ENCODE assay signal across 8 cellular contexts in the genomic region with DNA sequence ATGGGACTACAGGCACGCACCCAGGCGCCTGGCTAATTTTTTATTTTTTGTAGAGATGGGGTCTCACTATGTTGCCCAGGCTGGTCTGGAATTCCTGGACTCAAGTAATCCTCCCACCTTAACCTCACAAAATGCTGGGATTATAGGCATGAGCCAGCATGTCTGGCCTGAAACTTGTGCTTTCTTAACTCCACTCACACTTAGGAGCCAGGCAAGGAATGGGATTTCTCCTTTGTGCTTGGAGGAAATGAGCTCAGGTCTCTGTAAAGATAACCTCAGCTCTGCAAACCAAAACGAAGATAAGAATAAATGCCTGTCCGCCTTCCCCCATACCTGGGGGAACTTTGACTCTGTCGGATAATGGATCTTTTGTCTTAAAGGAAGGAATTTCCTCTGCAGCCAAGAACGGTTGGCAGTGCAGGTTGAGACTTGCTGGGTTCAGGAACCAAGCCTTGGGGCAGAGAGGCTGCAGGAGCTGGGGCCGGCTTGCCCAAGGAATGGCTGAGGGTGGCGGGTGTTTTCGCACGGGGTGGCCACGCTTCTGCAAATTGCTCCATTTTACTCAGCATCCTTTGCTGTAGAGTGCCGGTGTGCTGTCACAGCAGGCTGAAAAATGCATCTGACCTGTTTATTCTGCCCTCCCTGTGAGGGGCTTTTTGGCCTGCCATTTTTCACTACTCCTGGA.
DNase-seq lines count a peak whose midpoint lies in the region; ATAC-seq, FAIRE-seq and TF ChIP-seq lines count a peak whose summit lies in the region.

No MANE protein-coding gene starts in this region.

- no peak for TF ChIP-seq POLR2A in spleen (IDR thresholded peaks at IDR 0.05)

- H3K4me1 ChIP-seq in BLaER1 treated with 17β-estradiol and CSF1 and Interleukin-3, amounts not matched to agents 10 nM and 100 nM, result peaks cover 37 to 69% (median 48%) of the 10 kb centered on the region in 10 experiments
- peaks cover 2 to 3% of the 10 kb centered on the region in 2 donors for H3K4me1 ChIP-seq in small intestine (ENCODE audit: control insufficient read depth in 2 of 2, insufficient read depth in 1 of 2, low read depth in 1 of 2, low read length in 1 of 2)
- H3K4me1 ChIP-seq in spleen, result peaks cover 0 to 15% (median 2%) of the 10 kb centered on the region in 6 donors

- FAIRE-seq in small intestine (lab: Jason Lieb, UNC), result no peak

- ATAC-seq in GM19463 (IDR thresholded peaks at IDR 0.05; ENCODE audit: unreplicated experiment), result peak; percentile 60
- peak; percentile 66 for ATAC-seq in HG03442 (IDR thresholded peaks at IDR 0.05; ENCODE audit: unreplicated experiment)

- DNase-seq in ecto neural progenitor cell (ENCODE audit: low spot score) (peak; percentile 53), small intestine (peak; percentile 49), D341Med (ENCODE audit: low spot score) (no peak), spleen (no peak), cortex of kidney (lab: John Stamatoyannopoulos, UW) (no peak)

- H4K20me1 ChIP-seq in BLaER1 treated with 17β-estradiol and CSF1 and Interleukin-3, amounts not matched to agents 10 nM and 100 nM, result no peaks in the 10 kb centered on the region

- H3K9me3 ChIP-seq in BLaER1 treated with 17β-estradiol and CSF1 and Interleukin-3, amounts not matched to agents 10 nM and 100 nM (replicated peaks in 1 of 11), result peaks cover 0 to 3% (median 0%) of the 10 kb centered on the region in 11 experiments; a peak in 4 of 22 replicates
- H3K9me3 ChIP-seq in small intestine (ENCODE audit: control insufficient read depth, low read depth) (no peaks in the 10 kb centered on the region), spleen (no peaks in the 10 kb centered on the region)

- H3K9ac ChIP-seq in BLaER1 treated with 17β-estradiol and CSF1 and Interleukin-3, amounts not matched to agents 10 nM and 100 nM, result peak overlapping the region; percentile 43 to 77 (median 70); a peak in 21 of 22 replicates

- intact Hi-C loops in spleen (cut with DNase I; ENCODE audit: low total_unique reads), result no loop called here

- H3K27ac ChIP-seq in BLaER1 treated with 17β-estradiol and CSF1 and Interleukin-3, amounts not matched to agents 10 nM and 100 nM, result peak overlapping the region; percentile 71 to 93 (median 85)
- H3K27ac ChIP-seq in small intestine (ENCODE audit: low read depth in 1 of 2, low read length in 1 of 2) (peak overlapping the region; percentile 30 to 89), spleen (peak overlapping the region in 1 of 8 donors; percentile 48)

- TF ChIP-seq CTCF in spleen (IDR thresholded peaks at IDR 0.05 in 8 of 11, conservative IDR thresholded peaks at IDR 0.05 in 3 of 11), result no peak

- no peaks in the 10 kb centered on the region for H3K36me3 ChIP-seq in BLaER1 treated with 17β-estradiol and CSF1 and Interleukin-3, amounts not matched to agents 10 nM and 100 nM
- H3K36me3 ChIP-seq in small intestine (ENCODE audit: control insufficient read depth in 2 of 2, insufficient read depth in 2 of 2, low read length in 2 of 2), result no peaks in the 10 kb centered on the region
- no peaks in the 10 kb centered on the region for H3K36me3 ChIP-seq in spleen

- 13 to 43% (median 28%) methylated on average over 12 of the region's 12 CpGs for WGBS in small intestine, 3 donors
- WGBS in spleen, 5 donors, result 56 to 63% (median 59%) methylated on average over 12 of the region's 12 CpGs

- H3K4me3 ChIP-seq in BLaER1 treated with 17β-estradiol and CSF1 and Interleukin-3, amounts not matched to agents 10 nM and 100 nM, result no peak overlapping the region
- no peak overlapping the region for H3K4me3 ChIP-seq in small intestine (ENCODE audit: low read depth in 1 of 2, low read length in 2 of 2)
- H3K4me3 ChIP-seq in spleen, result no peak overlapping the region

- no peaks in the 10 kb centered on the region for H3K27me3 ChIP-seq in BLaER1 treated with 17β-estradiol and CSF1 and Interleukin-3, amounts not matched to agents 10 nM and 100 nM
- no peaks in the 10 kb centered on the region for H3K27me3 ChIP-seq in small intestine (ENCODE audit: control insufficient read depth in 2 of 2, insufficient read depth in 2 of 2, low read length in 2 of 2)
- H3K27me3 ChIP-seq in spleen (replicated peaks in 1 of 7), result peaks cover 0 to 5% (median 0%) of the 10 kb centered on the region in 7 donors

- H3K4me2 ChIP-seq in BLaER1 treated with 17β-estradiol and CSF1 and Interleukin-3, amounts not matched to agents 10 nM and 100 nM, result peak overlapping the region; percentile 31 to 93 (median 74)

Comparison
In these comparisons a context has a peak if more than half of its experiments do, and no peak if none do; other contexts are left out.
1. DNase-seq: peak in ecto neural progenitor cell (single experiment) and small intestine (single experiment); none in D341Med (single experiment), spleen (single experiment) and cortex of kidney (single experiment).